In genomic region chr9:114799925-114800324, GRCh38 we compare ENCODE assay signal across 35 cellular contexts. TPM values are rescaled to one million over a fixed set of nuclear protein-coding genes. Genes with fewer than 3 reads are reported as not detected.
"Had no signal": no experiment of that assay in that cellular context is flagged by ENCODE, and none has a peak within 500 bp of the region (broad histone marks: within the 10 kb centered on the region; RNA-seq: fewer than 3 reads in every experiment).

No MANE protein-coding gene starts in this region.

- ATAC-seq: body of pancreas; gastrocnemius medialis; naive thymus-derived CD4-positive, alpha-beta T cell; stimulated activated memory B cell treated with anti-CD40 and anti-IgM and Interleukin-4, amounts not matched to agents 10 μg/mL and 1 μg/mL and 100 μg/mL, for 72 hours had no signal

- H3K9me3 Mint-ChIP-seq: activated CD4-positive, alpha-beta memory T cell treated with anti-CD3 and anti-CD28 coated beads for 36 hours; activated naive CD4-positive, alpha-beta T cell treated with anti-CD3 and anti-CD28 coated beads for 36 hours; activated naive CD8-positive, alpha-beta T cell treated with anti-CD3 and anti-CD28 coated beads for 36 hours; activated T-helper 1 cell treated with anti-CD3 and anti-CD28 coated beads, Interleukin-12 subunit alpha, Interleukin-12 subunit beta, Interleukin-2, Interleukin-4 antibody, amounts not matched to agents 30 ng/mL and 10 ng/mL and 1 ng/mL, durations not matched to agents 14 hours and 24 hours and 36 hours; neural progenitor cell; stimulated activated memory B cell treated with anti-CD40 and anti-IgM and Interleukin-4, amounts not matched to agents 10 μg/mL and 1 μg/mL and 100 μg/mL, for 72 hours; T-helper 1 cell treated with Interleukin-12 subunit alpha and Interleukin-12 subunit beta and Interleukin-4 antibody, amounts not matched to agents 30 μg/mL and 1 μg/mL, for 36 hours had no signal

- H3K4me3 ChIP-seq: adrenal gland, body of pancreas, cardiac muscle cell, colonic mucosa, gastrocnemius medialis, neural progenitor cell, right atrium auricular region, smooth muscle cell, stomach, tibial artery had no signal

- H3K4me3 Mint-ChIP-seq: activated CD4-positive, alpha-beta memory T cell treated with anti-CD3 and anti-CD28 coated beads for 36 hours; activated CD4-positive, alpha-beta T cell treated with anti-CD3 and anti-CD28 coated beads, Interleukin-2, amount 10 ng/mL, durations not matched to agents 24 days and 14 days; activated naive CD4-positive, alpha-beta T cell treated with anti-CD3 and anti-CD28 coated beads for 36 hours; activated naive CD8-positive, alpha-beta T cell treated with anti-CD3 and anti-CD28 coated beads for 36 hours; activated T-helper 1 cell treated with anti-CD3 and anti-CD28 coated beads, Interleukin-12 subunit alpha, Interleukin-12 subunit beta, Interleukin-2, Interleukin-4 antibody, amounts not matched to agents 30 ng/mL and 10 ng/mL and 1 ng/mL, durations not matched to agents 14 hours and 24 hours and 36 hours; naive thymus-derived CD4-positive, alpha-beta T cell; neural progenitor cell; stimulated activated memory B cell treated with anti-CD40 and anti-IgM and Interleukin-4, amounts not matched to agents 10 μg/mL and 1 μg/mL and 100 μg/mL, for 72 hours; T-helper 1 cell treated with Interleukin-12 subunit alpha and Interleukin-12 subunit beta and Interleukin-4 antibody, amounts not matched to agents 30 μg/mL and 1 μg/mL, for 36 hours had no signal

- H3K36me3 Mint-ChIP-seq: activated CD4-positive, alpha-beta memory T cell treated with anti-CD3 and anti-CD28 coated beads for 36 hours; neural progenitor cell; stimulated activated memory B cell treated with anti-CD40 and anti-IgM and Interleukin-4, amounts not matched to agents 10 μg/mL and 1 μg/mL and 100 μg/mL, for 72 hours had no signal

- H3K36me3 ChIP-seq: adrenal gland, cardiac muscle cell, colonic mucosa, gastrocnemius medialis, neural progenitor cell, right atrium auricular region, stomach, tibial artery had no signal

- H3K27ac Mint-ChIP-seq: activated CD4-positive, alpha-beta memory T cell treated with anti-CD3 and anti-CD28 coated beads for 36 hours; activated CD4-positive, alpha-beta T cell treated with anti-CD3 and anti-CD28 coated beads, Interleukin-2, amount 10 ng/mL, durations not matched to agents 24 days and 14 days; activated naive CD4-positive, alpha-beta T cell treated with anti-CD3 and anti-CD28 coated beads for 36 hours; activated naive CD8-positive, alpha-beta T cell treated with anti-CD3 and anti-CD28 coated beads for 36 hours; activated T-helper 1 cell treated with anti-CD3 and anti-CD28 coated beads, Interleukin-12 subunit alpha, Interleukin-12 subunit beta, Interleukin-2, Interleukin-4 antibody, amounts not matched to agents 30 ng/mL and 10 ng/mL and 1 ng/mL, durations not matched to agents 14 hours and 24 hours and 36 hours; neural progenitor cell; stimulated activated memory B cell treated with anti-CD40 and anti-IgM and Interleukin-4, amounts not matched to agents 10 μg/mL and 1 μg/mL and 100 μg/mL, for 72 hours; T-helper 1 cell treated with Interleukin-12 subunit alpha and Interleukin-12 subunit beta and Interleukin-4 antibody, amounts not matched to agents 30 μg/mL and 1 μg/mL, for 36 hours had no signal

- H3K4me2 ChIP-seq: neural progenitor cell, smooth muscle cell had no signal

- H3K27me3 Mint-ChIP-seq: activated naive CD8-positive, alpha-beta T cell treated with anti-CD3 and anti-CD28 coated beads for 36 hours; stimulated activated memory B cell treated with anti-CD40 and anti-IgM and Interleukin-4, amounts not matched to agents 10 μg/mL and 1 μg/mL and 100 μg/mL, for 72 hours had no signal

- H3K27ac ChIP-seq: body of pancreas, cardiac muscle cell, colonic mucosa, gastrocnemius medialis, neural progenitor cell, right atrium auricular region, stomach, tibial artery had no signal

- H3K4me1 ChIP-seq: colonic mucosa, gastrocnemius medialis, right atrium auricular region had no signal

- H2AFZ ChIP-seq: neural progenitor cell had no signal

- H3K27me3 ChIP-seq: adrenal gland, body of pancreas, colonic mucosa, gastrocnemius medialis, neural progenitor cell, right atrium auricular region, stomach, tibial artery had no signal

- DNase-seq: activated CD4-positive, alpha-beta memory T cell treated with anti-CD3 and anti-CD28 coated beads for 36 hours; activated CD4-positive, alpha-beta T cell treated with anti-CD3 and anti-CD28 coated beads, Interleukin-2, amount 10 ng/mL, durations not matched to agents 24 days and 14 days; activated CD4-positive, CD25-positive, alpha-beta regulatory T cell treated with anti-CD3 and anti-CD28 coated beads, Interleukin-2, amount 50 U/mL, for 72 hours; activated CD8-positive, alpha-beta memory T cell treated with anti-CD3 and anti-CD28 coated beads, Interleukin-2, amount 50 U/mL, for 4 hours; activated effector memory CD4-positive, alpha-beta T cell treated with anti-CD3 and anti-CD28 coated beads, Interleukin-2, amount 50 U/mL, for 16 hours; activated naive CD4-positive, alpha-beta T cell treated with anti-CD3 and anti-CD28 coated beads for 36 hours; activated naive CD8-positive, alpha-beta T cell treated with anti-CD3 and anti-CD28 coated beads for 36 hours; activated T-cell treated with anti-CD3 and anti-CD28 coated beads, Interleukin-2, amount 50 U/mL, for 1 hour; aorta; body of pancreas; cerebellar nuclear complex; effector CD8-positive, alpha-beta T cell; erythroblast; gastrocnemius medialis; glutamatergic neuron; left colon; mammary epithelial cell; midbrain; naive thymus-derived CD4-positive, alpha-beta T cell; occipital lobe; stimulated activated CD4-positive, alpha-beta T cell treated with anti-CD3 and anti-CD28 coated beads, Interleukin-1b, Interleukin-23, amount 100 ng/mL, for 48 hours; stimulated activated CD4-positive, alpha-beta T cell treated with anti-CD3 and anti-CD28 coated beads, Interleukin-4, amount 100 ng/mL, for 4 hours; stimulated activated CD8-positive, alpha-beta memory T cell treated with anti-CD3 and anti-CD28 coated beads, Interleukin-4, amount 100 ng/mL, for 48 hours; stomach; T-helper 9 cell; tibial artery had no signal

- H3K9me3 ChIP-seq: adrenal gland, body of pancreas, colonic mucosa, gastrocnemius medialis, right atrium auricular region, stomach, tibial artery had no signal

RNA-seq across cellular contexts. Expression of gene TNFSF15, which starts 5.9 kb away (rescaled TPM):
- total RNA-seq: cardiac muscle cell, gastrocnemius medialis had no signal
- polyA plus RNA-seq: cardiac muscle cell; naive thymus-derived CD4-positive, alpha-beta T cell had no signal
